In genomic region chr7:77121860-77122681, GRCh38 we compare ENCODE assay signal across 8 cellular contexts. TPM values are rescaled to one million over a fixed set of nuclear protein-coding genes. Genes with fewer than 3 reads are reported as not detected.
DNase-seq lines count a peak whose midpoint lies in the region; ATAC-seq, FAIRE-seq and TF ChIP-seq lines count a peak whose summit lies in the region.
"Not testable (repeated sequence)": the region's sequence is repeated elsewhere in the genome, so short reads cannot be mapped to it uniquely, and the experiment has no call there.

A gene with protein sequence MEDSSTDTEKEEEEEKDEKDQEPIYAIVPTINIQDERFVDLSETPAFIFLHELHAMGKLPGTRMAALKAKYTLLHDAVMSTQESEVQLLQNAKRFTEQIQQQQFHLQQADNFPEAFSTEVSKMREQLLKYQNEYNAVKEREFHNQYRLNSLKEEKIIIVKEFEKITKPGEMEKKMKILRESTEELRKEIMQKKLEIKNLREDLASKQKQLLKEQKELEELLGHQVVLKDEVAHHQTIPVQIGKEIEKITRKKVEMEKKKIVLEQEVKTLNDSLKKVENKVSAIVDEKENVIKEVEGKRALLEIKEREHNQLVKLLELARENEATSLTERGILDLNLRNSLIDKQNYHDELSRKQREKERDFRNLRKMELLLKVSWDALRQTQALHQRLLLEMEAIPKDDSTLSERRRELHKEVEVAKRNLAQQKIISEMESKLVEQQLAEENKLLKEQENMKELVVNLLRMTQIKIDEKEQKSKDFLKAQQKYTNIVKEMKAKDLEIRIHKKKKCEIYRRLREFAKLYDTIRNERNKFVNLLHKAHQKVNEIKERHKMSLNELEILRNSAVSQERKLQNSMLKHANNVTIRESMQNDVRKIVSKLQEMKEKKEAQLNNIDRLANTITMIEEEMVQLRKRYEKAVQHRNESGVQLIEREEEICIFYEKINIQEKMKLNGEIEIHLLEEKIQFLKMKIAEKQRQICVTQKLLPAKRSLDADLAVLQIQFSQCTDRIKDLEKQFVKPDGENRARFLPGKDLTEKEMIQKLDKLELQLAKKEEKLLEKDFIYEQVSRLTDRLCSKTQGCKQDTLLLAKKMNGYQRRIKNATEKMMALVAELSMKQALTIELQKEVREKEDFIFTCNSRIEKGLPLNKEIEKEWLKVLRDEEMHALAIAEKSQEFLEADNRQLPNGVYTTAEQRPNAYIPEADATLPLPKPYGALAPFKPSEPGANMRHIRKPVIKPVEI (plus strand): TSS chr7:77122615. CDS start chr7:77167669, 45,054 bp downstream.

- not testable (repeated sequence) for TF ChIP-seq CTCF in GM12875 (IDR thresholded peaks at IDR 0.05; ENCODE audit: borderline replicate concordance, insufficient read depth, low read depth, low read length); cardiac muscle cell (IDR thresholded peaks at IDR 0.05; ENCODE audit: low read depth, low read length); pancreas (IDR thresholded peaks at IDR 0.05)

- H3K36me3 ChIP-seq in cardiac muscle cell; pancreas; thymus (ENCODE audit: control insufficient read depth, insufficient read depth): not testable (repeated sequence)

- H3K4me3 Mint-ChIP-seq in activated naive CD8-positive, alpha-beta T cell treated with anti-CD3 and anti-CD28 coated beads, Interleukin-2, amount 50 U/mL, for 24 hours, result peak within 1 kb of the TSS; percentile 84

- peaks cover 17% of the 10 kb centered on the region for H3K4me1 Mint-ChIP-seq in activated naive CD8-positive, alpha-beta T cell treated with anti-CD3 and anti-CD28 coated beads, Interleukin-2, amount 50 U/mL, for 24 hours

- not testable (repeated sequence) for H3K9me3 Mint-ChIP-seq in activated naive CD8-positive, alpha-beta T cell treated with anti-CD3 and anti-CD28 coated beads, Interleukin-2, amount 50 U/mL, for 24 hours

- H3K4me1 ChIP-seq in cardiac muscle cell (ENCODE audit: low read depth); pancreas; thymus (ENCODE audit: control insufficient read depth, insufficient read depth, low read length): not testable (repeated sequence)

- intact Hi-C loops in pancreas (cut with DNase I), result not testable (repeated sequence)

- not testable (repeated sequence) for H3K36me3 Mint-ChIP-seq in activated naive CD8-positive, alpha-beta T cell treated with anti-CD3 and anti-CD28 coated beads, Interleukin-2, amount 50 U/mL, for 24 hours (ENCODE audit: low read depth)

- WGBS in pancreas, 2 donors, result 0 to 1% methylated on average over 47 to 50 of the region's 50 CpGs
- under 1% methylated on average over 49 of the region's 50 CpGs for WGBS in thymus

- peak; percentile 99 for ATAC-seq in HG02852 (IDR thresholded peaks at IDR 0.05; ENCODE audit: unreplicated experiment)
- ATAC-seq in activated naive CD8-positive, alpha-beta T cell treated with anti-CD3 and anti-CD28 coated beads, Interleukin-2, amount 50 U/mL, for 24 hours, result peak; percentile 99
- peak; percentile 96 to 99 (median 96) for ATAC-seq in pancreas

- not testable (repeated sequence) for H3K27me3 ChIP-seq in cardiac muscle cell; pancreas; thymus (ENCODE audit: control insufficient read depth, insufficient read depth)

- FAIRE-seq in pancreas (lab: Jason Lieb, UNC), result peak; percentile 96

- not testable (repeated sequence) for H3K27me3 Mint-ChIP-seq in activated naive CD8-positive, alpha-beta T cell treated with anti-CD3 and anti-CD28 coated beads, Interleukin-2, amount 50 U/mL, for 24 hours

- H3K27ac ChIP-seq in cardiac muscle cell (peak within 1 kb of the TSS; percentile 65), pancreas (peak within 1 kb of the TSS; percentile 71 to 92 (median 78)), thymus (ENCODE audit: low read depth) (peak within 1 kb of the TSS; percentile 52)

- not testable (repeated sequence) for H3K9me3 ChIP-seq in cardiac muscle cell (ENCODE audit: low read depth); pancreas; thymus (ENCODE audit: control insufficient read depth)

- H3K4me3 ChIP-seq in GM12875 (ENCODE audit: low read depth, low read length), result peak within 1 kb of the TSS; percentile 57
- H3K4me3 ChIP-seq in cardiac muscle cell, result peak within 1 kb of the TSS; percentile 58
- H3K4me3 ChIP-seq in pancreas, result peak within 1 kb of the TSS; percentile 48 to 66 (median 60)
- H3K4me3 ChIP-seq in thymus (ENCODE audit: low read length), result peak within 1 kb of the TSS; percentile 59

- peak; percentile 99 for DNase-seq in NCI-H1436 (lab: John Stamatoyannopoulos, UW)
- peak; percentile 100 for DNase-seq in SW480 (ENCODE audit: low spot score)
- DNase-seq in activated naive CD8-positive, alpha-beta T cell treated with anti-CD3 and anti-CD28 coated beads, Interleukin-2, amount 50 U/mL, for 24 hours, result peak; percentile 90
- DNase-seq in cardiac muscle cell (ENCODE audit: low read depth in 1 of 2, low spot score in 1 of 2), result peak; percentile 100
- peak; percentile 86 to 99 (median 98) for DNase-seq in pancreas

- H3K27ac Mint-ChIP-seq in activated naive CD8-positive, alpha-beta T cell treated with anti-CD3 and anti-CD28 coated beads, Interleukin-2, amount 50 U/mL, for 24 hours, result peak within 1 kb of the TSS; percentile 37

RNA-seq across cellular contexts. Expression of the gene that starts here (rescaled TPM):
- 3.0 and 13.6 TPM in 2 replicates for total RNA-seq in cardiac muscle cell
- 3.6 and 5.9 TPM in 2 replicates for polyA plus RNA-seq in cardiac muscle cell
- 1 to 10 TPM; 2.5 to 7.1 (median 3.3) TPM for total RNA-seq in pancreas
- 1 to 10 TPM; 3.3 to 7.9 TPM for polyA plus RNA-seq in pancreas
- polyA plus RNA-seq in thymus, result 15.6 TPM

Comparison
In these comparisons a context has a peak if more than half of its experiments do, and no peak if none do; other contexts are left out.
1. Peak in every context shown above with its lines: DNase-seq, ATAC-seq, H3K4me3 ChIP-seq and H3K27ac ChIP-seq.